1 cellular context compared by ENCODE assay signal in the genomic region with DNA sequence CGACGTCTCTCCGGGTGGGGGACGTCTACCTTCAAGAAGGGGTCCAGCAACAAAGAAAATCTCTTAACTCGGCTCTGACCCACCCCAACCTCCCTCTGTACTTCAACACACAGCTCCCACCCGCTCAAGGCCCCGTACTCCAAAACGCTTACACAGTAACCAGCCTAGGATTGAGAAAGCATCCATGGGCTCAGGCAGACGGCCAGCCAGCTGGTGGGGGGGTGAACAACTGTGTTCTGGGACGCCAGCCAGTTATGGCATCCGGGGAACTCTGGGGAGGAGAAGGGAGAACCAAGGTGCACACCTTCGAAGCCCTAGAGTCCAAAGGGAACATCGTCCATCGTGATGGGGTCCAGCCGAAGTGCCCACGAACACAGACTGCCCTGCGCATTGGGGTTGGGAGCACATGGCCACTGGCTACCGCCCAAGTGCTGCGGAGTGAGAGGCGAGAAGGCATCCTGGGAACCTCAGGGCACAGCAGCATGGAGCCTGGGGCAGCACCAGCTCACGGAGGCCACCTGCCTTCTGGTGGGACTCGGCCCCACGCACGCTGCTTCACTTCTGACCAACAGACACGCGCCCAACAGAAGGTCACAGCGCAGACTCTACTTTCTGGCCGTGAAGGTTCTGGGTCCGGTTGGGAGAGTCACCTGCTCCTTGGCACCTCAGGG.
A peak's percentile ranks its signal among the peaks of the same experiment; 100 is the strongest.
TF ChIP-seq lines count a peak whose summit lies in the region.

No MANE protein-coding gene starts in this region.

TF ChIP-seq in HepG2, 621 proteins besides CTCF, POLR2A, EP300 and RAD21 (continued from another document and continues in another):
- TF ChIP-seq, protein P1, sequence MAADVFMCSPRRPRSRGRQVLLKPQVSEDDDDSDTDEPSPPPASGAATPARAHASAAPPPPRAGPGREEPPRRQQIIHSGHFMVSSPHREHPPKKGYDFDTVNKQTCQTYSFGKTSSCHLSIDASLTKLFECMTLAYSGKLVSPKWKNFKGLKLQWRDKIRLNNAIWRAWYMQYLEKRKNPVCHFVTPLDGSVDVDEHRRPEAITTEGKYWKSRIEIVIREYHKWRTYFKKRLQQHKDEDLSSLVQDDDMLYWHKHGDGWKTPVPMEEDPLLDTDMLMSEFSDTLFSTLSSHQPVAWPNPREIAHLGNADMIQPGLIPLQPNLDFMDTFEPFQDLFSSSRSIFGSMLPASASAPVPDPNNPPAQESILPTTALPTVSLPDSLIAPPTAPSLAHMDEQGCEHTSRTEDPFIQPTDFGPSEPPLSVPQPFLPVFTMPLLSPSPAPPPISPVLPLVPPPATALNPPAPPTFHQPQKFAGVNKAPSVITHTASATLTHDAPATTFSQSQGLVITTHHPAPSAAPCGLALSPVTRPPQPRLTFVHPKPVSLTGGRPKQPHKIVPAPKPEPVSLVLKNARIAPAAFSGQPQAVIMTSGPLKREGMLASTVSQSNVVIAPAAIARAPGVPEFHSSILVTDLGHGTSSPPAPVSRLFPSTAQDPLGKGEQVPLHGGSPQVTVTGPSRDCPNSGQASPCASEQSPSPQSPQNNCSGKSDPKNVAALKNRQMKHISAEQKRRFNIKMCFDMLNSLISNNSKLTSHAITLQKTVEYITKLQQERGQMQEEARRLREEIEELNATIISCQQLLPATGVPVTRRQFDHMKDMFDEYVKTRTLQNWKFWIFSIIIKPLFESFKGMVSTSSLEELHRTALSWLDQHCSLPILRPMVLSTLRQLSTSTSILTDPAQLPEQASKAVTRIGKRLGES (CRISPR knock-in tag; IDR thresholded peaks at IDR 0.05; ENCODE audit: borderline replicate concordance) = no peak
- TF ChIP-seq SMARCC2 (IDR thresholded peaks at IDR 0.05) (no peak), GFI1 (CRISPR knock-in tag; IDR thresholded peaks at IDR 0.05; ENCODE audit: borderline replicate concordance) (no peak; the same call in 1 of the 2 replicates), ZNF83 (CRISPR knock-in tag; IDR thresholded peaks at IDR 0.05; ENCODE audit: borderline replicate concordance) (0 out of 2 replicates have a peak, but pooled peaks have one; percentile 67), SMARCE1 (IDR thresholded peaks at IDR 0.05; ENCODE audit: borderline replicate concordance) (no peak), IKZF1 (IDR thresholded peaks at IDR 0.05) (no peak), JUND (CRISPR knock-in tag; IDR thresholded peaks at IDR 0.05) (no peak), XBP1 (CRISPR knock-in tag; IDR thresholded peaks at IDR 0.05) (no peak), MNT (IDR thresholded peaks at IDR 0.05) (no peak), ONECUT2 (CRISPR knock-in tag; IDR thresholded peaks at IDR 0.05) (no peak), ZNF34 (CRISPR knock-in tag; IDR thresholded peaks at IDR 0.05; ENCODE audit: borderline replicate concordance) (no peak), SOX5 (CRISPR knock-in tag; IDR thresholded peaks at IDR 0.05; ENCODE audit: borderline replicate concordance) (0 out of 2 replicates have a peak, but pooled peaks have one; percentile 16), ZNF879 (CRISPR knock-in tag; IDR thresholded peaks at IDR 0.05) (no peak), RARA (CRISPR knock-in tag; IDR thresholded peaks at IDR 0.05) (peak; percentile 3; the same call in 1 of the 2 replicates), HMG20A (CRISPR knock-in tag; IDR thresholded peaks at IDR 0.05; ENCODE audit: borderline replicate concordance) (no peak; the same call in 1 of the 2 replicates), ZNF33A (CRISPR knock-in tag; IDR thresholded peaks at IDR 0.05; ENCODE audit: borderline replicate concordance) (no peak), ARNTL (CRISPR knock-in tag; IDR thresholded peaks at IDR 0.05) (no peak; the same call in 1 of the 2 replicates), PAX8 (CRISPR knock-in tag; IDR thresholded peaks at IDR 0.05; ENCODE audit: borderline replicate concordance) (0 out of 2 replicates have a peak, but pooled peaks have one; percentile 38), HMGA1 (CRISPR knock-in tag; conservative IDR thresholded peaks at IDR 0.05) (no peak), ZNF350 (CRISPR knock-in tag; IDR thresholded peaks at IDR 0.05; ENCODE audit: borderline replicate concordance, low read depth) (peak; percentile 58; the same call in 1 of the 2 replicates), ZNF496 (CRISPR knock-in tag; IDR thresholded peaks at IDR 0.05; ENCODE audit: insufficient replicate concordance) (no peak), GABPB1 (CRISPR knock-in tag; IDR thresholded peaks at IDR 0.05) (peak; percentile 19), MXD3 (CRISPR knock-in tag; IDR thresholded peaks at IDR 0.05) (no peak), PREB (CRISPR knock-in tag; IDR thresholded peaks at IDR 0.05) (no peak), NFE2L2 (IDR thresholded peaks at IDR 0.05; ENCODE audit: low read length) (no peak), PRDM10 (CRISPR knock-in tag; IDR thresholded peaks at IDR 0.05; ENCODE audit: low read depth) (no peak), PHF21A (CRISPR knock-in tag; IDR thresholded peaks at IDR 0.05) (0 out of 2 replicates have a peak, but pooled peaks have one; percentile 53), ARID4A (CRISPR knock-in tag; IDR thresholded peaks at IDR 0.05; ENCODE audit: borderline replicate concordance) (peak; percentile 25; the same call in 1 of the 2 replicates), NONO (IDR thresholded peaks at IDR 0.05) (no peak), NONO (CRISPR knock-in tag; conservative IDR thresholded peaks at IDR 0.05) (no peak), ZNF530 (CRISPR knock-in tag; IDR thresholded peaks at IDR 0.05; ENCODE audit: low read depth) (no peak), ARNT (IDR thresholded peaks at IDR 0.05) (no peak), ZFP36L2 (CRISPR knock-in tag; IDR thresholded peaks at IDR 0.05) (no peak), ZNF564 (CRISPR knock-in tag; IDR thresholded peaks at IDR 0.05) (no peak), REXO4 (CRISPR knock-in tag; IDR thresholded peaks at IDR 0.05; ENCODE audit: borderline replicate concordance) (no peak), ISX (CRISPR knock-in tag; conservative IDR thresholded peaks at IDR 0.05) (no peak), ZNF781 (CRISPR knock-in tag; IDR thresholded peaks at IDR 0.05; ENCODE audit: borderline replicate concordance, not compliant biosample characterization) (no peak), ZNF616 (CRISPR knock-in tag; IDR thresholded peaks at IDR 0.05; ENCODE audit: low read depth) (no peak), MEF2D (CRISPR knock-in tag; IDR thresholded peaks at IDR 0.05) (peak; percentile 76; the same call in 1 of the 2 replicates), PTBP1 (IDR thresholded peaks at IDR 0.05; ENCODE audit: low read depth, low read length, poor library complexity, severe bottlenecking) (no peak), ZNF546 (CRISPR knock-in tag; conservative IDR thresholded peaks at IDR 0.05) (no peak), ATF2 (CRISPR knock-in tag; IDR thresholded peaks at IDR 0.05) (no peak)
- TF ChIP-seq, protein P2, sequence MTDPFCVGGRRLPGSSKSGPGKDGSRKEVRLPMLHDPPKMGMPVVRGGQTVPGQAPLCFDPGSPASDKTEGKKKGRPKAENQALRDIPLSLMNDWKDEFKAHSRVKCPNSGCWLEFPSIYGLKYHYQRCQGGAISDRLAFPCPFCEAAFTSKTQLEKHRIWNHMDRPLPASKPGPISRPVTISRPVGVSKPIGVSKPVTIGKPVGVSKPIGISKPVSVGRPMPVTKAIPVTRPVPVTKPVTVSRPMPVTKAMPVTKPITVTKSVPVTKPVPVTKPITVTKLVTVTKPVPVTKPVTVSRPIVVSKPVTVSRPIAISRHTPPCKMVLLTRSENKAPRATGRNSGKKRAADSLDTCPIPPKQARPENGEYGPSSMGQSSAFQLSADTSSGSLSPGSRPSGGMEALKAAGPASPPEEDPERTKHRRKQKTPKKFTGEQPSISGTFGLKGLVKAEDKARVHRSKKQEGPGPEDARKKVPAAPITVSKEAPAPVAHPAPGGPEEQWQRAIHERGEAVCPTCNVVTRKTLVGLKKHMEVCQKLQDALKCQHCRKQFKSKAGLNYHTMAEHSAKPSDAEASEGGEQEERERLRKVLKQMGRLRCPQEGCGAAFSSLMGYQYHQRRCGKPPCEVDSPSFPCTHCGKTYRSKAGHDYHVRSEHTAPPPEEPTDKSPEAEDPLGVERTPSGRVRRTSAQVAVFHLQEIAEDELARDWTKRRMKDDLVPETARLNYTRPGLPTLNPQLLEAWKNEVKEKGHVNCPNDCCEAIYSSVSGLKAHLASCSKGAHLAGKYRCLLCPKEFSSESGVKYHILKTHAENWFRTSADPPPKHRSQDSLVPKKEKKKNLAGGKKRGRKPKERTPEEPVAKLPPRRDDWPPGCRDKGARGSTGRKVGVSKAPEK (CRISPR knock-in tag; IDR thresholded peaks at IDR 0.05; ENCODE audit: borderline replicate concordance) = no peak; the same call in 1 of the 2 replicates
